Comparison of ENCODE assay signal across 20 cellular contexts in the genomic region with DNA sequence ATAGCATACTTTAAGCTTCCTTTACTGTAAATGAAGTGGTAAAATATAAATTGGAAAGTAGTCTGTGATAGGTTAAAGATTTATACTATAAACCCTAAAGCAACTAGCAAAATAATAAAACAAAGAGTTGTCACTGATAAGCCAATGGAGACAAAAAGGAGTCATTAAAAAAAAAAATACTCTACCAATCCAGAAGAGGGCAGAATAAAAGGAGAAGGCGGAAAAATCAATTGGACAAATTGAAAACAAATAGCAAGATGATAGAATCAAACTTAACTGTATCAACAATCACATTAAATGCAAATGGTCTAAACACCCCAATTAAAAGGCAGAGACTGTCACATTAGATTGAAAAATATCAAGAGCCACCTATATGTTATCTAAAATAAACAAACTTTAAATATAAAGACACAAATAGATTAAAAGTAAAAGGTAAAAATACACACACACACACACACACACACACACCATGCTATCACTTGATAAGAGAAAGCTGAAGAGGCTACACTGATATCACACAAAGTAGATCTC.
DNase-seq lines count a peak whose midpoint lies in the region; FAIRE-seq and TF ChIP-seq lines count a peak whose summit lies in the region.
"Had no signal": no experiment of that assay in that cellular context is flagged by ENCODE, and none has a peak within 500 bp of the region (broad histone marks: within the 10 kb centered on the region; RNA-seq: fewer than 3 reads in every experiment).

No MANE protein-coding gene starts in this region.

- peaks cover 0 to 51% (median 22%) of the 10 kb centered on the region in 4 donors for H3K36me3 ChIP-seq in transverse colon

- peaks cover 87% of the 10 kb centered on the region for H3K36me3 Mint-ChIP-seq in activated CD4-positive, alpha-beta memory T cell treated with anti-CD3 and anti-CD28 coated beads, Interleukin-2, amount 10 ng/mL, durations not matched to agents 7 days and 5 days (ENCODE audit: low read depth)
- peaks cover 67% of the 10 kb centered on the region for H3K36me3 Mint-ChIP-seq in activated CD4-positive, alpha-beta memory T cell treated with anti-CD3 and anti-CD28 coated beads for 36 hours
- H3K36me3 Mint-ChIP-seq in chondrocyte (ENCODE audit: low read depth) (peaks cover 52% of the 10 kb centered on the region), osteocyte (ENCODE audit: unreplicated experiment) (peaks cover 76% of the 10 kb centered on the region)
- H3K36me3 Mint-ChIP-seq in activated naive CD4-positive, alpha-beta T cell treated with anti-CD3 and anti-CD28 coated beads, Interleukin-2, amount 10 ng/mL, durations not matched to agents 7 days and 5 days = peaks cover 78% of the 10 kb centered on the region

- POLR2A ChIA-PET in activated CD4-positive, alpha-beta memory T cell treated with anti-CD3 and anti-CD28 coated beads, Interleukin-2, amount 10 ng/mL, durations not matched to agents 7 days and 5 days (lab: Charles Lee) = no interaction called here
- POLR2A ChIA-PET in activated CD4-positive, alpha-beta memory T cell treated with anti-CD3 and anti-CD28 coated beads for 36 hours (lab: Charles Lee) = no interaction called here

- H3K27me3 ChIP-seq in transverse colon = no peaks in the 10 kb centered on the region
- H3K27me3 ChIP-seq: BLaER1 treated with 17β-estradiol and CSF1 and Interleukin-3, amounts not matched to agents 10 nM and 100 nM had no signal

- H3K4me3 Mint-ChIP-seq in activated CD4-positive, alpha-beta memory T cell treated with anti-CD3 and anti-CD28 coated beads, Interleukin-2, amount 10 ng/mL, durations not matched to agents 7 days and 5 days = no peak overlapping the region
- no peak overlapping the region for H3K4me3 Mint-ChIP-seq in activated CD4-positive, alpha-beta memory T cell treated with anti-CD3 and anti-CD28 coated beads for 36 hours
- H3K4me3 Mint-ChIP-seq in chondrocyte (ENCODE audit: unreplicated experiment) (no peak overlapping the region), osteocyte (ENCODE audit: unreplicated experiment) (no peak overlapping the region)
- no peak overlapping the region for H3K4me3 Mint-ChIP-seq in activated naive CD4-positive, alpha-beta T cell treated with anti-CD3 and anti-CD28 coated beads, Interleukin-2, amount 10 ng/mL, durations not matched to agents 7 days and 5 days
- H3K4me3 Mint-ChIP-seq: nephron progenitor cell had no signal

- CTCF ChIA-PET in activated CD4-positive, alpha-beta memory T cell treated with anti-CD3 and anti-CD28 coated beads, Interleukin-2, amount 10 ng/mL, durations not matched to agents 7 days and 5 days (lab: Charles Lee) = no interaction called here
- CTCF ChIA-PET in activated CD4-positive, alpha-beta memory T cell treated with anti-CD3 and anti-CD28 coated beads for 36 hours (lab: Charles Lee) = interaction anchor here (1.1 kb wide), 1 partner anchor 11 kb away, joined by 4 read pairs; no protein-coding TSS in a partner anchor
- CTCF ChIA-PET in activated naive CD4-positive, alpha-beta T cell treated with anti-CD3 and anti-CD28 coated beads, Interleukin-2, amount 10 ng/mL, durations not matched to agents 7 days and 5 days (lab: Charles Lee) = interaction anchor here (0.8 kb wide), 1 partner anchor 173 kb away, joined by 3 read pairs; no protein-coding TSS in a partner anchor

- no peaks in the 10 kb centered on the region for H3K27me3 Mint-ChIP-seq in activated CD4-positive, alpha-beta memory T cell treated with anti-CD3 and anti-CD28 coated beads, Interleukin-2, amount 10 ng/mL, durations not matched to agents 7 days and 5 days
- H3K27me3 Mint-ChIP-seq in activated CD4-positive, alpha-beta memory T cell treated with anti-CD3 and anti-CD28 coated beads for 36 hours = no peaks in the 10 kb centered on the region
- no peaks in the 10 kb centered on the region for H3K27me3 Mint-ChIP-seq in chondrocyte (ENCODE audit: low read depth)
- H3K27me3 Mint-ChIP-seq in osteocyte (ENCODE audit: unreplicated experiment) = no peaks in the 10 kb centered on the region
- H3K27me3 Mint-ChIP-seq in activated naive CD4-positive, alpha-beta T cell treated with anti-CD3 and anti-CD28 coated beads, Interleukin-2, amount 10 ng/mL, durations not matched to agents 7 days and 5 days = no peaks in the 10 kb centered on the region

- intact Hi-C loops in activated CD4-positive, alpha-beta memory T cell treated with anti-CD3 and anti-CD28 coated beads for 36 hours (cut with micrococcal nuclease) = no loop called here
- intact Hi-C loops in transverse colon (cut with DNase I; ENCODE audit: low total_unique reads) = no loop called here

- no peak overlapping the region for H3K27ac ChIP-seq in transverse colon
- H3K27ac ChIP-seq: BLaER1 treated with 17β-estradiol and CSF1 and Interleukin-3, amounts not matched to agents 10 nM and 100 nM had no signal

- peaks cover 5 to 10% of the 10 kb centered on the region in 2 donors for H3K9me3 ChIP-seq in transverse colon

- H3K27ac Mint-ChIP-seq in activated CD4-positive, alpha-beta memory T cell treated with anti-CD3 and anti-CD28 coated beads, Interleukin-2, amount 10 ng/mL, durations not matched to agents 7 days and 5 days = peak overlapping the region; percentile 33
- no peak overlapping the region for H3K27ac Mint-ChIP-seq in activated CD4-positive, alpha-beta memory T cell treated with anti-CD3 and anti-CD28 coated beads for 36 hours
- H3K27ac Mint-ChIP-seq in chondrocyte (ENCODE audit: unreplicated experiment) = no peak overlapping the region
- H3K27ac Mint-ChIP-seq in osteocyte (ENCODE audit: unreplicated experiment) = peak overlapping the region; percentile 58
- no peak overlapping the region for H3K27ac Mint-ChIP-seq in activated naive CD4-positive, alpha-beta T cell treated with anti-CD3 and anti-CD28 coated beads, Interleukin-2, amount 10 ng/mL, durations not matched to agents 7 days and 5 days
- H3K27ac Mint-ChIP-seq: nephron progenitor cell had no signal

- peak; percentile 16 for FAIRE-seq in HTR-8/SVneo (lab: Jason Lieb, UNC)
- FAIRE-seq: endothelial cell of umbilical vein had no signal

- 100% methylated on average over 1 of the region's 1 CpG for WGBS in transverse colon (ENCODE audit: low coverage in 1 of 2), 2 donors

- in situ Hi-C loops in transverse colon (cut with MboI; ENCODE audit: low pct_ligation_motif_present in 1 of 4, low pct_unique_long_range_greater_than_20kb in 1 of 4, low sequenced_read_pairs in 3 of 4) = no loop called here

- no peak for DNase-seq in activated CD4-positive, alpha-beta memory T cell treated with anti-CD3 and anti-CD28 coated beads, Interleukin-2, amount 10 ng/mL, durations not matched to agents 7 days and 5 days
- DNase-seq in activated CD4-positive, alpha-beta memory T cell treated with anti-CD3 and anti-CD28 coated beads for 36 hours = no peak
- no peak for DNase-seq in HTR-8/SVneo (ENCODE audit: insufficient read length, low spot score)
- no peak for DNase-seq in chondrocyte (ENCODE audit: low spot score)
- DNase-seq in osteocyte (ENCODE audit: extremely low spot score, unreplicated experiment) = no peak
- DNase-seq in NCI-H345 (lab: John Stamatoyannopoulos, UW) = no peak
- no peak for DNase-seq in transverse colon
- no peak for DNase-seq in activated naive CD4-positive, alpha-beta T cell treated with anti-CD3 and anti-CD28 coated beads, Interleukin-2, amount 10 ng/mL, durations not matched to agents 7 days and 5 days
- DNase-seq: activated CD4-positive, alpha-beta T cell treated with anti-CD3 and anti-CD28 coated beads, Interleukin-2, amount 50 U/mL, for 48 hours; activated T-cell treated with anti-CD3 and anti-CD28 coated beads for 4 hours; amygdala; GDM1; Karpas-422; left ventricle myocardium superior; NCI-H1092 treated with DMSO at 0.1 percent for 48 hours; NCI-H2029 treated with DMSO at 0.1 percent for 48 hours; NCI-H446 treated with DMSO at 0.1 percent for 48 hours; nephron progenitor cell had no signal

- peaks cover 15% of the 10 kb centered on the region for H3K4me1 Mint-ChIP-seq in activated CD4-positive, alpha-beta memory T cell treated with anti-CD3 and anti-CD28 coated beads, Interleukin-2, amount 10 ng/mL, durations not matched to agents 7 days and 5 days
- H3K4me1 Mint-ChIP-seq in activated CD4-positive, alpha-beta memory T cell treated with anti-CD3 and anti-CD28 coated beads for 36 hours (ENCODE audit: low read depth) = peaks cover 8% of the 10 kb centered on the region
- H3K4me1 Mint-ChIP-seq in chondrocyte (ENCODE audit: low read depth) = peaks cover 54% of the 10 kb centered on the region
- peaks cover 21% of the 10 kb centered on the region for H3K4me1 Mint-ChIP-seq in osteocyte (ENCODE audit: unreplicated experiment)
- peaks cover 15% of the 10 kb centered on the region for H3K4me1 Mint-ChIP-seq in activated naive CD4-positive, alpha-beta T cell treated with anti-CD3 and anti-CD28 coated beads, Interleukin-2, amount 10 ng/mL, durations not matched to agents 7 days and 5 days
- H3K4me1 Mint-ChIP-seq: nephron progenitor cell had no signal

- H3K4me3 ChIP-seq in transverse colon = no peak overlapping the region

- H3K9me3 Mint-ChIP-seq in activated CD4-positive, alpha-beta memory T cell treated with anti-CD3 and anti-CD28 coated beads, Interleukin-2, amount 10 ng/mL, durations not matched to agents 7 days and 5 days = peaks cover 7% of the 10 kb centered on the region
- peaks cover 16% of the 10 kb centered on the region for H3K9me3 Mint-ChIP-seq in activated CD4-positive, alpha-beta memory T cell treated with anti-CD3 and anti-CD28 coated beads for 36 hours
- H3K9me3 Mint-ChIP-seq in chondrocyte (ENCODE audit: low read depth) = peaks cover 23% of the 10 kb centered on the region
- H3K9me3 Mint-ChIP-seq in osteocyte (ENCODE audit: unreplicated experiment) = peaks cover 27% of the 10 kb centered on the region
- peaks cover 10% of the 10 kb centered on the region for H3K9me3 Mint-ChIP-seq in activated naive CD4-positive, alpha-beta T cell treated with anti-CD3 and anti-CD28 coated beads, Interleukin-2, amount 10 ng/mL, durations not matched to agents 7 days and 5 days

- H3K4me1 ChIP-seq in transverse colon = no peaks in the 10 kb centered on the region
- H3K4me1 ChIP-seq: BLaER1 treated with 17β-estradiol and CSF1 and Interleukin-3, amounts not matched to agents 10 nM and 100 nM had no signal

- TF ChIP-seq CTCF in chondrocyte (IDR thresholded peaks at IDR 0.05) = peak; percentile 29
- no peak for TF ChIP-seq CTCF in osteocyte (IDR thresholded peaks at IDR 0.05)
- no peak for TF ChIP-seq CTCF in transverse colon (IDR thresholded peaks at IDR 0.05)

- TF ChIP-seq POLR2A in transverse colon (IDR thresholded peaks at IDR 0.05) = no peak

- no peak for TF ChIP-seq EP300 in transverse colon (IDR thresholded peaks at IDR 0.05; ENCODE audit: low read depth)

Comparison
In these comparisons a context has a peak if more than half of its experiments do, and no peak if none do; other contexts are left out.
1. H3K27ac Mint-ChIP-seq: peak in activated CD4-positive, alpha-beta memory T cell treated with anti-CD3 and anti-CD28 coated beads, Interleukin-2, amount 10 ng/mL, durations not matched to agents 7 days and 5 days (single experiment) and osteocyte (single experiment); none in activated CD4-positive, alpha-beta memory T cell treated with anti-CD3 and anti-CD28 coated beads for 36 hours (single experiment), chondrocyte (single experiment) and activated naive CD4-positive, alpha-beta T cell treated with anti-CD3 and anti-CD28 coated beads, Interleukin-2, amount 10 ng/mL, durations not matched to agents 7 days and 5 days (single experiment).